ENCODE assay signal across 12 cellular contexts in genomic region chr15:90562669-90563068, GRCh38. TPM values are rescaled to one million over a fixed set of nuclear protein-coding genes. Genes with fewer than 3 reads are reported as not detected.
DNase-seq lines count a peak whose midpoint lies in the region; ATAC-seq and TF ChIP-seq lines count a peak whose summit lies in the region.
"Had no signal": no experiment of that assay in that cellular context is flagged by ENCODE, and none has a peak within 500 bp of the region (broad histone marks: within the 10 kb centered on the region; RNA-seq: fewer than 3 reads in every experiment).

No MANE protein-coding gene starts in this region.

- TF ChIP-seq POLR2A in thyroid gland (IDR thresholded peaks at IDR 0.05), result no peak

- H2AK5ac ChIP-seq in mesenchymal stem cell (ENCODE audit: low read length, severe bottlenecking), result no peak overlapping the region

- no peak overlapping the region for H2BK15ac ChIP-seq in mesenchymal stem cell (ENCODE audit: low read depth, poor library complexity, severe bottlenecking)

- H3K9me3 Mint-ChIP-seq in activated T-cell treated with anti-CD3 and anti-CD28 coated beads, Interleukin-2, amount 50 U/mL, for 72 hours, result no peaks in the 10 kb centered on the region
- no peaks in the 10 kb centered on the region for H3K9me3 Mint-ChIP-seq in activated naive CD8-positive, alpha-beta T cell treated with anti-CD3 and anti-CD28 coated beads, Interleukin-2, amount 10 ng/mL, durations not matched to agents 7 days and 5 days

- H2AFZ ChIP-seq in mesenchymal stem cell (ENCODE audit: low read depth, low read length), result no peak overlapping the region

- H3K27ac Mint-ChIP-seq in activated T-cell treated with anti-CD3 and anti-CD28 coated beads, Interleukin-2, amount 50 U/mL, for 72 hours, result peak overlapping the region; percentile 79
- H3K27ac Mint-ChIP-seq in activated naive CD8-positive, alpha-beta T cell treated with anti-CD3 and anti-CD28 coated beads, Interleukin-2, amount 10 ng/mL, durations not matched to agents 7 days and 5 days, result peak overlapping the region; percentile 87

- peak overlapping the region in 1 of 2 experiments; percentile 83 for H3K14ac ChIP-seq in mesenchymal stem cell (ENCODE audit: low read length in 2 of 2)

- peaks cover 93% of the 10 kb centered on the region for H3K4me1 Mint-ChIP-seq in activated T-cell treated with anti-CD3 and anti-CD28 coated beads, Interleukin-2, amount 50 U/mL, for 72 hours (ENCODE audit: low read depth)
- peaks cover 85% of the 10 kb centered on the region for H3K4me1 Mint-ChIP-seq in activated naive CD8-positive, alpha-beta T cell treated with anti-CD3 and anti-CD28 coated beads, Interleukin-2, amount 10 ng/mL, durations not matched to agents 7 days and 5 days

- H3K23ac ChIP-seq in mesenchymal stem cell (ENCODE audit: low read length in 2 of 2), result no peak overlapping the region

- H3K36me3 ChIP-seq in mesenchymal stem cell (ENCODE audit: control insufficient read depth in 1 of 2, insufficient read depth in 2 of 2, low read depth in 1 of 2, low read length in 2 of 2) (peaks cover 0 to 7% of the 10 kb centered on the region in 2 experiments), thyroid gland (no peaks in the 10 kb centered on the region)

- H2BK12ac ChIP-seq in mesenchymal stem cell (ENCODE audit: low read length in 2 of 2), result peak overlapping the region in 1 of 2 experiments; percentile 74

- H3K27me3 Mint-ChIP-seq in activated T-cell treated with anti-CD3 and anti-CD28 coated beads, Interleukin-2, amount 50 U/mL, for 72 hours (ENCODE audit: low read depth), result no peaks in the 10 kb centered on the region
- H3K27me3 Mint-ChIP-seq in activated naive CD8-positive, alpha-beta T cell treated with anti-CD3 and anti-CD28 coated beads, Interleukin-2, amount 10 ng/mL, durations not matched to agents 7 days and 5 days, result no peaks in the 10 kb centered on the region

- H3K79me1 ChIP-seq in mesenchymal stem cell (replicated peaks; ENCODE audit: low read length, poor library complexity, severe bottlenecking), result peaks cover 28% of the 10 kb centered on the region

- H3K18ac ChIP-seq in mesenchymal stem cell (ENCODE audit: low read depth in 1 of 2, low read length in 2 of 2), result peak overlapping the region in 1 of 2 experiments; percentile 68

- H3K36me3 Mint-ChIP-seq in activated T-cell treated with anti-CD3 and anti-CD28 coated beads, Interleukin-2, amount 50 U/mL, for 72 hours (ENCODE audit: insufficient read depth in 2 of 2), result peaks cover 5 to 15% of the 10 kb centered on the region in 2 donors
- peaks cover 24% of the 10 kb centered on the region for H3K36me3 Mint-ChIP-seq in activated naive CD8-positive, alpha-beta T cell treated with anti-CD3 and anti-CD28 coated beads, Interleukin-2, amount 10 ng/mL, durations not matched to agents 7 days and 5 days

- H3K4me3 Mint-ChIP-seq in activated T-cell treated with anti-CD3 and anti-CD28 coated beads, Interleukin-2, amount 50 U/mL, for 72 hours, result peak overlapping the region; percentile 42 to 54
- H3K4me3 Mint-ChIP-seq in activated naive CD8-positive, alpha-beta T cell treated with anti-CD3 and anti-CD28 coated beads, Interleukin-2, amount 10 ng/mL, durations not matched to agents 7 days and 5 days, result peak overlapping the region; percentile 68

- no peak for ATAC-seq in activated T-cell treated with anti-CD3 and anti-CD28 coated beads, Interleukin-2, amount 50 U/mL, for 72 hours (replicated peaks in 1 of 2)
- no peak for ATAC-seq in activated naive CD8-positive, alpha-beta T cell treated with anti-CD3 and anti-CD28 coated beads, Interleukin-2, amount 10 ng/mL, durations not matched to agents 7 days and 5 days (ENCODE audit: low read depth)
- ATAC-seq: activated CD4-positive, CD25-positive, alpha-beta regulatory T cell treated with anti-CD3 and anti-CD28 coated beads, Interleukin-2, amount 50 U/mL, for 24 hours had no signal

- no peak overlapping the region for H4K91ac ChIP-seq in mesenchymal stem cell (ENCODE audit: low read length)

- no peak overlapping the region for H3K4me2 ChIP-seq in mesenchymal stem cell (ENCODE audit: low read length, poor library complexity, severe bottlenecking)

- POLR2A ChIA-PET in activated naive CD8-positive, alpha-beta T cell treated with anti-CD3 and anti-CD28 coated beads, Interleukin-2, amount 10 ng/mL, durations not matched to agents 7 days and 5 days (lab: Charles Lee), result interaction anchor here (0.8 to 2.9 kb wide), 9 partner anchors 10 to 369 kb away, joined by 3 to 21 read pairs (median 8); partner anchors contain the start of gene CRTC3

- H3K4me3 ChIP-seq in mesenchymal stem cell (ENCODE audit: insufficient read depth in 1 of 2, low read depth in 1 of 2, low read length in 2 of 2) (no peak overlapping the region), thyroid gland (replicated peaks in 1 of 3) (no peak overlapping the region)

- H3K9me3 ChIP-seq in mesenchymal stem cell (ENCODE audit: control insufficient read depth, low read length), result peaks cover 3% of the 10 kb centered on the region
- no peaks in the 10 kb centered on the region for H3K9me3 ChIP-seq in thyroid gland

- no peak overlapping the region for H2BK5ac ChIP-seq in mesenchymal stem cell (ENCODE audit: low read depth, low read length, poor library complexity, severe bottlenecking)

- no peak for DNase-seq in activated T-cell treated with anti-CD3 and anti-CD28 coated beads, Interleukin-2, amount 50 U/mL, for 72 hours
- DNase-seq in activated T-cell treated with anti-CD3 and anti-CD28 coated beads, Interleukin-2, amount 50 U/mL, for 1 hour, result no peak
- no peak for DNase-seq in activated naive CD8-positive, alpha-beta T cell treated with anti-CD3 and anti-CD28 coated beads, Interleukin-2, amount 10 ng/mL, durations not matched to agents 7 days and 5 days
- DNase-seq in mesenchymal stem cell (no peak), thyroid gland (no peak), SIG-M5 treated with dmso at 0.1 percent for 504 hours (lab: John Stamatoyannopoulos, UW; ENCODE audit: unreplicated experiment) (no peak), hippocampal formation (lab: John Stamatoyannopoulos, UW) (no peak)
- DNase-seq in activated CD4-positive, CD25-positive, alpha-beta regulatory T cell (lab: John Stamatoyannopoulos, UW), result no peak
- DNase-seq: amniotic stem cell; MM.1S; stimulated activated CD8-positive, alpha-beta memory T cell treated with anti-CD3 and anti-CD28 coated beads, Interleukin-4, amount 100 ng/mL, for 48 hours had no signal

- no peak overlapping the region for H2BK120ac ChIP-seq in mesenchymal stem cell (ENCODE audit: low read depth, low read length)

- intact Hi-C loops in thyroid gland (cut with DNase I), result no loop called here

- peaks cover 1% of the 10 kb centered on the region for H3K4me1 ChIP-seq in mesenchymal stem cell (ENCODE audit: control insufficient read depth, insufficient read depth, low read depth, low read length)
- H3K4me1 ChIP-seq in thyroid gland, result peaks cover 67 to 82% of the 10 kb centered on the region in 2 donors

- no peak overlapping the region for H3K9ac ChIP-seq in mesenchymal stem cell (ENCODE audit: low read length)

- WGBS in mesenchymal stem cell, result 83% methylated on average over 5 of the region's 5 CpGs
- WGBS in thyroid gland, 2 donors, result 94 to 96% methylated on average over 5 of the region's 5 CpGs

- H3K4ac ChIP-seq in mesenchymal stem cell (ENCODE audit: low read depth in 1 of 2, low read length in 2 of 2), result no peak overlapping the region

- H3K27ac ChIP-seq in mesenchymal stem cell (ENCODE audit: low read length, poor library complexity, severe bottlenecking) (no peak overlapping the region), thyroid gland (peak overlapping the region in 2 of 3 donors; percentile 78 to 89)

- peak overlapping the region; percentile 55 for H4K8ac ChIP-seq in mesenchymal stem cell (ENCODE audit: low read length)

- no peak for TF ChIP-seq CTCF in thyroid gland (IDR thresholded peaks at IDR 0.05)

- no peaks in the 10 kb centered on the region for H3K27me3 ChIP-seq in mesenchymal stem cell (ENCODE audit: control insufficient read depth in 1 of 2, insufficient read depth in 1 of 2, low read length in 2 of 2)
- H3K27me3 ChIP-seq in thyroid gland, result no peaks in the 10 kb centered on the region

RNA-seq across cellular contexts. Expression of gene CRTC3, which starts 32.9 kb away (rescaled TPM):
- 10 to 100 TPM; 73.2 to 77.3 TPM for total RNA-seq in activated T-cell treated with anti-CD3 and anti-CD28 coated beads, Interleukin-2, amount 50 U/mL, for 72 hours
- 10 to 100 TPM; 70.5 to 74.1 TPM for total RNA-seq in activated naive CD8-positive, alpha-beta T cell treated with anti-CD3 and anti-CD28 coated beads, Interleukin-2, amount 10 ng/mL, durations not matched to agents 7 days and 5 days
- polyA plus RNA-seq in mesenchymal stem cell (2013, experiment 1 of 2), result 15.5 TPM
- 15.0 TPM for polyA plus RNA-seq in mesenchymal stem cell (2013, experiment 2 of 2)
- total RNA-seq in thyroid gland, result 10 to 100 TPM; 49.4 to 76.0 (median 62.6) TPM
